ENCODE assay signal across 16 cellular contexts in the genomic region with DNA sequence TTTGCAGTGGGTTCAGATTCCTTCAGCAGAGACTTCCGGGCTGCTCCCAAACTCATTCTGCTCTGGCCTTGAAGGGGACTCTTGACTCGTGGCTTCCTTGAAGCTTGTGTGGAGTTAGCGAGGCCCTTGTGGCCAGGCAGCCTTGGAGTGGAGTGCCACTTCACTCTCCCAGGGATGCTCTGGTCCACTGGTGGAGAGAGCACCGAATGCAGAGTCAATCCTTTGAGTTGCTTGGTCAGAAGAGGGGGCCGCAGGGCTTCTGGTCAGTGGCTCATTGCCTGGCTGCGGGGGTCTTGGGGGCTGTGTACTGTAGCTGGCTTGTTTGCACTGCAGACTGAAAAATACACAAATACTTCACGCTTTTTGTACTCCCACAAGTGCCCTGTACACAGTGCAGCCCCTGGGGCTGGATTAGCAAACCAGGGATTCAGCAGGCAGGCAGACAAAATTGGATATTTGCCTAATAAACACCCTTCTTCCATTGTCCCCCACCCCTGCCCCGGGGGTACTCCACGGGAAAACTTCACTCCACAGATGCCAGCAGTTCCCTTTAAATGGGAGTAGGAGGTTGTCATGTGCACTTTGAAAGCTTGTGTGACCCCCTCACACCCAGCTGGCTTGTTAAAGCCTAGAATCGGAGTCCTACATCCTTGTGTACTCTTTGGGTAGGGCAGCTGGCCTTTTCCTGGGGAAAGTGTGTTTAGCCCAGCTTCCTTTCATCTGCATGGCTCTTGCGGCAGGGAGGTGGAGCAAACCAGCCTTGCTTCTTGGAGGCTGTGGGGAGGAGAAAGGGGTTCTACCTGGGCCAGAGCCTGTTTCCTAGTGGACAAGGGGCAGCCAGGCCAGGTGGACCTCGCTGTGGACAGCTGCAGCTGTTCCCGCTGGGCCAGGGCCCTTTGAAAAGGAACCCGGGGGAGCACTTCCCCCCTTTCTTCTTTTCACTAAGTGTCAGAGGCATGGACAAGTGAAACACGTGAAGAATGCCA. TPM values are rescaled to one million over a fixed set of nuclear protein-coding genes. Genes with fewer than 3 reads are reported as not detected.
DNase-seq lines count a peak whose midpoint lies in the region; ATAC-seq and TF ChIP-seq lines count a peak whose summit lies in the region.
"Had no signal": no experiment of that assay in that cellular context is flagged by ENCODE, and none has a peak within 500 bp of the region (broad histone marks: within the 10 kb centered on the region; RNA-seq: fewer than 3 reads in every experiment).

No MANE protein-coding gene starts in this region.

- H3K4me1 ChIP-seq in left lung, result peaks cover 14 to 28% of the 10 kb centered on the region in 2 donors
- H3K4me1 ChIP-seq: parathyroid adenoma had no signal

- H3K4me3 ChIP-seq in left lung, result no peak overlapping the region

- H3K36me3 Mint-ChIP-seq in brain (no peaks in the 10 kb centered on the region), type B pancreatic cell (no peaks in the 10 kb centered on the region)
- H3K36me3 Mint-ChIP-seq: stimulated activated naive B cell treated with anti-CD40 and anti-IgM and Interleukin-4, amounts not matched to agents 10 μg/mL and 1 μg/mL and 100 μg/mL, for 72 hours had no signal

- no peak overlapping the region for H3K27ac ChIP-seq in left lung
- H3K27ac ChIP-seq: parathyroid adenoma had no signal

- H3K36me3 ChIP-seq in left lung, result no peaks in the 10 kb centered on the region
- H3K36me3 ChIP-seq: BE2C had no signal

- H3K4me1 Mint-ChIP-seq in brain (peaks cover 72% of the 10 kb centered on the region), type B pancreatic cell (ENCODE audit: unreplicated experiment) (peaks cover 52% of the 10 kb centered on the region)

- H3K27ac Mint-ChIP-seq in brain, result peak overlapping the region; percentile 83 to 98 (median 87)
- no peak overlapping the region for H3K27ac Mint-ChIP-seq in type B pancreatic cell
- H3K27ac Mint-ChIP-seq: stimulated activated naive B cell treated with anti-CD40 and anti-IgM and Interleukin-4, amounts not matched to agents 10 μg/mL and 1 μg/mL and 100 μg/mL, for 72 hours had no signal

- intact Hi-C loops in left lung (cut with DNase I), result no loop called here

- H3K27me3 Mint-ChIP-seq in brain, result peaks cover 7% of the 10 kb centered on the region
- peaks cover 55% of the 10 kb centered on the region for H3K27me3 Mint-ChIP-seq in type B pancreatic cell

- peak in 1 of 2 experiments; percentile 16 for TF ChIP-seq CTCF in brain (conservative IDR thresholded peaks at IDR 0.05)
- TF ChIP-seq CTCF in left lung (IDR thresholded peaks at IDR 0.05), result no peak
- no peak for TF ChIP-seq CTCF in type B pancreatic cell (conservative IDR thresholded peaks at IDR 0.05)

- H3K9me3 Mint-ChIP-seq in brain (no peaks in the 10 kb centered on the region), type B pancreatic cell (no peaks in the 10 kb centered on the region)
- H3K9me3 Mint-ChIP-seq: stimulated activated naive B cell treated with anti-CD40 and anti-IgM and Interleukin-4, amounts not matched to agents 10 μg/mL and 1 μg/mL and 100 μg/mL, for 72 hours had no signal

- H3K4me3 Mint-ChIP-seq in brain, result peak overlapping the region; percentile 88 to 99 (median 91)
- peak overlapping the region; percentile 93 for H3K4me3 Mint-ChIP-seq in type B pancreatic cell
- H3K4me3 Mint-ChIP-seq: stimulated activated naive B cell treated with anti-CD40 and anti-IgM and Interleukin-4, amounts not matched to agents 10 μg/mL and 1 μg/mL and 100 μg/mL, for 72 hours had no signal

- DNase-seq in activated effector memory CD4-positive, alpha-beta T cell treated with anti-CD3 and anti-CD28 coated beads, Interleukin-2, amount 50 U/mL, for 16 hours, result peak; percentile 42
- no peak for DNase-seq in activated effector memory CD4-positive, alpha-beta T cell treated with Interleukin-2 at 50 U/mL for 16 hours
- DNase-seq in left lung, result no peak
- no peak for DNase-seq in type B pancreatic cell (ENCODE audit: extremely low spot score, unreplicated experiment)
- DNase-seq in dedifferentiated amniotic fluid mesenchymal stem cell (ENCODE audit: extremely low spot score), result no peak
- DNase-seq: aorta; BE2C; effector CD8-positive, alpha-beta T cell; GOT3; stimulated activated naive B cell treated with anti-CD40 and anti-IgM and Interleukin-4, amounts not matched to agents 10 μg/mL and 1 μg/mL and 100 μg/mL, for 72 hours had no signal

- peaks cover 77 to 100% of the 10 kb centered on the region in 2 donors for H3K27me3 ChIP-seq in left lung
- H3K27me3 ChIP-seq: BE2C had no signal

- no peaks in the 10 kb centered on the region for H3K9me3 ChIP-seq in left lung
- H3K9me3 ChIP-seq: BE2C had no signal

- ATAC-seq in left lung (peak; percentile 10), HG03354 (IDR thresholded peaks at IDR 0.05; ENCODE audit: poor library complexity, severe bottlenecking, unreplicated experiment) (no peak), GM21528 (IDR thresholded peaks at IDR 0.05; ENCODE audit: low FRiP score, unreplicated experiment) (no peak)
- ATAC-seq: Right ventricle myocardium inferior; stimulated activated naive B cell treated with anti-CD40 and anti-IgM and Interleukin-4, amounts not matched to agents 10 μg/mL and 1 μg/mL and 100 μg/mL, for 72 hours had no signal

RNA-seq across cellular contexts. Expression of a gene that starts 3.4 kb away (rescaled TPM):
- polyA plus RNA-seq in brain (ENCODE audit: insufficient read depth, low read depth, low replicate concordance), result 0.37 TPM
- total RNA-seq in left lung, result 10 to 100 TPM in 1 of 2 donors, 1 to 10 TPM in 1; 8.5 to 17.2 TPM
- 10.5 and 28.6 TPM in 2 replicates for total RNA-seq in type B pancreatic cell (ENCODE audit: low replicate concordance)
- total RNA-seq: lung microvascular endothelial cell had no signal
